In the genomic region with DNA sequence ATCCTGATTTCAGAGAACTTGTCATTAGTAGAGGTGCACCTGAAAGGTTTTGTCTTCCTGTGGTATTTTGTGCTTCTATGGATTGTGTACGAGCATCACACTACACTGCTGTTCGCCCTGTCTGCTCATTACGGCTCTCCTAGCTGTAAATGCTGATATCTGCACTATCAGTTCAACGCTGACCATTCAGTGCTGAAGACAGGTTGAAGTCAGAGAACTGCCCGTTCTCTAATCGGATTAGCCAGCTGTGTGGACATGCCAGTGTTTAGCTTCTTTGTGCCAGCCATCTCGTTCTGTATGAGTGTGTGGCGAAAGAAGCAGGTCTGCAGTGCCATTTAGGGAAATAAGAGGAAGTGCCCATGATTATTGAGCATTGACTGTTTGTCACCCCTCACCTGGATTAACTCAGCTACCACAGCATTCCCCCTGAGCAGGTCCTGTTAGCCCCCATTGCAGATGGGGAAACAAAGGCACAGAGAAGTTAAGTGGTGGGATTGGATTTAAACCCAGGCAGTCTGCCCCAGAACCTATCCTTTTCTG, we compare ENCODE assay signal across 25 cellular contexts. TPM values are rescaled to one million over a fixed set of nuclear protein-coding genes. Genes with fewer than 3 reads are reported as not detected.
"Had no signal": no experiment of that assay in that cellular context is flagged by ENCODE, and none has a peak within 500 bp of the region (broad histone marks: within the 10 kb centered on the region; RNA-seq: fewer than 3 reads in every experiment).

No MANE protein-coding gene starts in this region.

- DNase-seq: activated CD4-positive, alpha-beta T cell treated with anti-CD3 and anti-CD28 coated beads for 1 hour; activated CD4-positive, alpha-beta T cell treated with anti-CD3 and anti-CD28 coated beads, Interleukin-2, amount 50 U/mL, for 1 hour; activated CD8-positive, alpha-beta memory T cell treated with anti-CD3 and anti-CD28 coated beads, Interleukin-2, amount 50 U/mL, for 4 hours; activated CD8-positive, alpha-beta T cell treated with anti-CD3 and anti-CD28 coated beads, Interleukin-2, amount 10 ng/mL, durations not matched to agents 7 days and 5 days; activated naive CD4-positive, alpha-beta T cell treated with Interleukin-2 at 50 U/mL for 16 hours; activated T-cell treated with anti-CD3 and anti-CD28 coated beads, Interleukin-2, amount 50 U/mL, for 48 hours; anterior cingulate cortex; body of pancreas; cortex of kidney; foreskin melanocyte; kidney glomerular epithelial cell; left lung; naive thymus-derived CD8-positive, alpha-beta T cell; pancreas; psoas muscle; stimulated activated CD4-positive, alpha-beta T cell treated with anti-CD3 and anti-CD28 coated beads, Interleukin-12 subunit alpha, Interleukin-12 subunit beta, amount 100 ng/mL, for 4 hours; substantia nigra; T-helper 2 cell; thyroid gland had no signal

- ATAC-seq: activated CD8-positive, alpha-beta T cell treated with anti-CD3 and anti-CD28 coated beads, Interleukin-2, amount 10 ng/mL, durations not matched to agents 7 days and 5 days; body of pancreas; left lung; naive thymus-derived CD8-positive, alpha-beta T cell; pancreas; psoas muscle had no signal

- H3K27ac ChIP-seq: body of pancreas, cardiac muscle cell, pancreas, psoas muscle, right atrium auricular region, thyroid gland had no signal

- H3K4me3 Mint-ChIP-seq: activated CD8-positive, alpha-beta T cell treated with anti-CD3 and anti-CD28 coated beads, Interleukin-2, amount 10 ng/mL, durations not matched to agents 7 days and 5 days; mesothelial cell of epicardium; naive thymus-derived CD8-positive, alpha-beta T cell; stimulated activated naive CD8-positive, alpha-beta T cell treated with anti-CD3 and anti-CD28 coated beads, Interleukin-15, Interleukin-2, amounts not matched to agents 100 ng/mL and 50 ng/mL, for 24 hours had no signal

- H3K27me3 ChIP-seq: body of pancreas, cardiac muscle cell, left lung, pancreas, right atrium auricular region, thyroid gland had no signal

- H3K36me3 ChIP-seq: cardiac muscle cell had no signal

- H3K27me3 Mint-ChIP-seq: naive thymus-derived CD8-positive, alpha-beta T cell; stimulated activated naive CD8-positive, alpha-beta T cell treated with anti-CD3 and anti-CD28 coated beads, Interleukin-15, Interleukin-2, amounts not matched to agents 100 ng/mL and 50 ng/mL, for 24 hours had no signal

- H3K36me3 Mint-ChIP-seq: mesothelial cell of epicardium had no signal

- H3K4me1 Mint-ChIP-seq: mesothelial cell of epicardium had no signal

- H3K4me3 ChIP-seq: body of pancreas, cardiac muscle cell, left lung, pancreas, psoas muscle, right atrium auricular region, thyroid gland had no signal

- H3K9me3 ChIP-seq: body of pancreas, left lung, pancreas, psoas muscle, right atrium auricular region, thyroid gland had no signal

- H3K27ac Mint-ChIP-seq: activated CD8-positive, alpha-beta T cell treated with anti-CD3 and anti-CD28 coated beads, Interleukin-2, amount 10 ng/mL, durations not matched to agents 7 days and 5 days; mesothelial cell of epicardium; stimulated activated naive CD8-positive, alpha-beta T cell treated with anti-CD3 and anti-CD28 coated beads, Interleukin-15, Interleukin-2, amounts not matched to agents 100 ng/mL and 50 ng/mL, for 24 hours had no signal

- H3K9me3 Mint-ChIP-seq: mesothelial cell of epicardium; naive thymus-derived CD8-positive, alpha-beta T cell; stimulated activated naive CD8-positive, alpha-beta T cell treated with anti-CD3 and anti-CD28 coated beads, Interleukin-15, Interleukin-2, amounts not matched to agents 100 ng/mL and 50 ng/mL, for 24 hours had no signal

- H3K4me1 ChIP-seq: body of pancreas, pancreas, psoas muscle, thyroid gland had no signal

RNA-seq across cellular contexts. Expression of gene C1QTNF9, which starts 21.6 kb away (rescaled TPM):
- total RNA-seq: activated CD8-positive, alpha-beta T cell treated with anti-CD3 and anti-CD28 coated beads, Interleukin-2, amount 10 ng/mL, durations not matched to agents 7 days and 5 days; cerebellum; lung microvascular endothelial cell; mesothelial cell of epicardium; thyroid gland had no signal
- polyA plus RNA-seq: cardiac muscle cell; naive thymus-derived CD8-positive, alpha-beta T cell had no signal
